Comparison of ENCODE assay signal across 1 cellular context in genomic region chr16:22190169-22191088, GRCh38.
A peak's percentile ranks its signal among the peaks of the same experiment; 100 is the strongest.
TF ChIP-seq lines count a peak whose summit lies in the region.

No MANE protein-coding gene starts in this region.

TF ChIP-seq in HepG2, 621 proteins besides CTCF, POLR2A, EP300 and RAD21 (continued from another document and continues in another):
- TF ChIP-seq NR0B2 (CRISPR knock-in tag; IDR thresholded peaks at IDR 0.05) (peak; percentile 91), MYC (CRISPR knock-in tag; IDR thresholded peaks at IDR 0.05; ENCODE audit: borderline replicate concordance) (peak; percentile 89), IRF1 (CRISPR knock-in tag; IDR thresholded peaks at IDR 0.05; ENCODE audit: low read depth) (no peak), PRDM15 (CRISPR knock-in tag; IDR thresholded peaks at IDR 0.05) (no peak), MED8 (CRISPR knock-in tag; IDR thresholded peaks at IDR 0.05; ENCODE audit: insufficient replicate concordance) (no peak), RBFOX2 (IDR thresholded peaks at IDR 0.05; ENCODE audit: low read depth, low read length) (peak; percentile 95), RFXAP (CRISPR knock-in tag; IDR thresholded peaks at IDR 0.05; ENCODE audit: borderline replicate concordance) (peak; percentile 91; the same call in 1 of the 2 replicates), ZNF350 (CRISPR knock-in tag; IDR thresholded peaks at IDR 0.05; ENCODE audit: borderline replicate concordance, low read depth) (no peak; the same call in 1 of the 2 replicates), ZNF121 (CRISPR knock-in tag; IDR thresholded peaks at IDR 0.05) (peak; percentile 41), ZNF496 (CRISPR knock-in tag; IDR thresholded peaks at IDR 0.05; ENCODE audit: insufficient replicate concordance) (no peak), CCDC6 (CRISPR knock-in tag; IDR thresholded peaks at IDR 0.05) (0 out of 2 replicates have a peak, but pooled peaks have one; percentile 54), ATF2 (CRISPR knock-in tag; IDR thresholded peaks at IDR 0.05) (peak; percentile 56; the same call in 1 of the 2 replicates), POLR2AphosphoS2 (IDR thresholded peaks at IDR 0.05; ENCODE audit: low read depth, low read length) (no peak), TFDP1 (CRISPR knock-in tag; IDR thresholded peaks at IDR 0.05; ENCODE audit: borderline replicate concordance) (peak; percentile 15; the same call in 1 of the 2 replicates), HMGXB3 (CRISPR knock-in tag; IDR thresholded peaks at IDR 0.05; ENCODE audit: borderline replicate concordance) (no peak; the same call in 1 of the 2 replicates), KLF6 (CRISPR knock-in tag; IDR thresholded peaks at IDR 0.05) (no peak; the same call in 1 of the 2 replicates), NCOA2 (CRISPR knock-in tag; IDR thresholded peaks at IDR 0.05) (no peak; the same call in 1 of the 2 replicates), CENPBD1 (CRISPR knock-in tag; IDR thresholded peaks at IDR 0.05; ENCODE audit: borderline replicate concordance, low read depth) (peak; percentile 92; the same call in 1 of the 2 replicates), PREB (CRISPR knock-in tag; IDR thresholded peaks at IDR 0.05) (peak; percentile 82; the same call in 1 of the 2 replicates), BRCA1 (CRISPR knock-in tag; IDR thresholded peaks at IDR 0.05) (peak; percentile 92), KDM5A (IDR thresholded peaks at IDR 0.05; ENCODE audit: borderline replicate concordance, low read length) (no peak), ZNF572 (CRISPR knock-in tag; IDR thresholded peaks at IDR 0.05) (no peak; the same call in 1 of the 2 replicates), ZNF557 (CRISPR knock-in tag; IDR thresholded peaks at IDR 0.05) (peak; percentile 94), SOX13 (IDR thresholded peaks at IDR 0.05) (no peak), SOX13 (CRISPR knock-in tag; conservative IDR thresholded peaks at IDR 0.05 in 1 of 2, IDR thresholded peaks at IDR 0.05 in 1 of 2) (peak in 1 of 2 experiments; percentile 34; a peak in 1 of 4 replicates), EEA1 (CRISPR knock-in tag; IDR thresholded peaks at IDR 0.05; ENCODE audit: borderline replicate concordance) (peak; percentile 97), ZNF761 (CRISPR knock-in tag; conservative IDR thresholded peaks at IDR 0.05) (peak; percentile 51; the same call in 1 of the 2 replicates), HMGA1 (CRISPR knock-in tag; conservative IDR thresholded peaks at IDR 0.05) (no peak), NFIB (CRISPR knock-in tag; IDR thresholded peaks at IDR 0.05; ENCODE audit: borderline replicate concordance) (no peak), PCBP1 (IDR thresholded peaks at IDR 0.05; ENCODE audit: borderline replicate concordance, low read depth, low read length) (no peak), FOXJ3 (CRISPR knock-in tag; IDR thresholded peaks at IDR 0.05; ENCODE audit: borderline replicate concordance) (no peak), ZNF142 (CRISPR knock-in tag; IDR thresholded peaks at IDR 0.05) (peak; percentile 74; the same call in 1 of the 2 replicates), GPN1 (CRISPR knock-in tag; IDR thresholded peaks at IDR 0.05; ENCODE audit: borderline replicate concordance) (peak; percentile 83; the same call in 1 of the 2 replicates), KLF13 (CRISPR knock-in tag; IDR thresholded peaks at IDR 0.05) (peak; percentile 98), SRSF1 (optimal IDR thresholded peaks at IDR 0.05; ENCODE audit: low read depth, low read length) (peak; percentile 44), TBP (CRISPR knock-in tag; IDR thresholded peaks at IDR 0.05) (peak; percentile 92; the same call in 1 of the 2 replicates), CREB1 (IDR thresholded peaks at IDR 0.05) (peak; percentile 38), CREB1 (CRISPR knock-in tag; IDR thresholded peaks at IDR 0.05) (no peak), ZNF446 (CRISPR knock-in tag; IDR thresholded peaks at IDR 0.05) (peak; percentile 96), ZNF547 (CRISPR knock-in tag; IDR thresholded peaks at IDR 0.05) (peak; percentile 86; the same call in 1 of the 2 replicates), MTF2 (CRISPR knock-in tag; IDR thresholded peaks at IDR 0.05; ENCODE audit: borderline replicate concordance) (peak; percentile 78; the same call in 1 of the 2 replicates)
